Comparison of ENCODE assay signal across 26 cellular contexts in the genomic region with DNA sequence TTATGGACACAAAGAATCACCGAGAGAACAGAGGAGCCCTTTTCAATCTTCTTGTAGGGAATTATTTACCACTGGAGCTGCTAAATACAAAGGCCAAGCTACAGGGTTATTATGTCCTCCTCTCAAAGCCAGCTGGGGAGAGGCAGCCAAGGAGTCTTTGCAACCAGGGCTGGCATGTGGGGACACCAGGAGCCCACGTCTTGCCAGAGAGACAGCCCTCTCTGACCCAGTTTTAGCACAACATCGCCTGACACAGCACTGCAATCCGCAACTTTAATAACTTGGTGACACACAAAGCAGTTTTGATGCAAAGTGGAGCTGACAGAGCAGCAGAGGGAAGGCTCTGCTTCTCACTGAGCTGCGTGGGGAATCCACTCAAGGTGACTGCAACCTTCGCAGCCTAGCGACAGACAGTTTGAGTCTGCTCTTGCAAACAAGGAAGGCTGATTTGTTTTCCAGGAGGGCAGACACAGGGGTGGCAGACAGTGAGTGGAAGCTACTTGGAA. TPM values are rescaled to one million over a fixed set of nuclear protein-coding genes. Genes with fewer than 3 reads are reported as not detected.
DNase-seq lines count a peak whose midpoint lies in the region; ATAC-seq, FAIRE-seq and TF ChIP-seq lines count a peak whose summit lies in the region.
"Had no signal": no experiment of that assay in that cellular context is flagged by ENCODE, and none has a peak within 500 bp of the region (broad histone marks: within the 10 kb centered on the region; RNA-seq: fewer than 3 reads in every experiment).

No MANE protein-coding gene starts in this region.

- no peak for TF ChIP-seq RAD21 in HepG2 (CRISPR knock-in tag; IDR thresholded peaks at IDR 0.05)

- H3K4me2 ChIP-seq in osteoblast (ENCODE audit: insufficient read depth, low read length) (no peak overlapping the region), HepG2 (ENCODE audit: low read depth, low read length) (no peak overlapping the region), PC-3 (ENCODE audit: low read length) (no peak overlapping the region)

- H3K9me2 ChIP-seq in PC-3 (replicated peaks; ENCODE audit: low read length) = no peaks in the 10 kb centered on the region

- H3K79me2 ChIP-seq in osteoblast (ENCODE audit: insufficient read depth, low read length) = no peaks in the 10 kb centered on the region
- H3K79me2 ChIP-seq in HepG2 (ENCODE audit: insufficient read depth, low read length) = no peaks in the 10 kb centered on the region
- H3K79me2 ChIP-seq in PC-3 (ENCODE audit: low read length) = no peaks in the 10 kb centered on the region

- DNase-seq in AG20443 (ENCODE audit: low spot score) = peak; percentile 22
- DNase-seq in NCI-H69 (lab: John Stamatoyannopoulos, UW) = peak; percentile 37
- DNase-seq in head of caudate nucleus = peak; percentile 17 to 92 (median 68)
- no peak for DNase-seq in osteoblast (ENCODE audit: insufficient read length, low spot score, missing footprints)
- no peak for DNase-seq in HepG2 (ENCODE audit: low spot score)
- no peak for DNase-seq in PC-3
- DNase-seq in DMS153 (lab: John Stamatoyannopoulos, UW) = no peak
- DNase-seq: activated CD4-positive, CD25-positive, alpha-beta regulatory T cell; activated CD8-positive, alpha-beta T cell treated with anti-CD3 and anti-CD28 coated beads for 36 hours; activated naive CD4-positive, alpha-beta T cell treated with anti-CD3 and anti-CD28 coated beads, Interleukin-2, amount 10 ng/mL, durations not matched to agents 7 days and 5 days; activated T-cell treated with anti-CD3 and anti-CD28 coated beads, Interleukin-2, amount 50 U/mL, for 24 hours; CD4-positive, alpha-beta T cell; DMS 273 treated with DMSO at 0.1 percent for 48 hours; effector memory CD8-positive, alpha-beta T cell; GDM1; glutamatergic neuron; immature natural killer cell; pancreas; stimulated activated CD4-positive, alpha-beta T cell treated with anti-CD3 and anti-CD28 coated beads, Interleukin-2, amount 100 ng/mL, for 48 hours; stimulated activated naive CD8-positive, alpha-beta T cell treated with anti-CD3 and anti-CD28 coated beads, Interleukin-15, Interleukin-2, amounts not matched to agents 100 U/mL and 50 U/mL, for 24 hours; T-helper 9 cell had no signal

- no peak overlapping the region for H3K9ac ChIP-seq in HepG2 (ENCODE audit: insufficient read depth, low read depth, low read length)
- H3K9ac ChIP-seq in PC-3 (ENCODE audit: low read length) = no peak overlapping the region

- no peak for FAIRE-seq in HepG2 (lab: Jason Lieb, UNC)
- FAIRE-seq: K562, pancreas had no signal

- WGBS in HepG2 (ENCODE audit: low lambda C conversion rate) = 0% methylated on average over 6 of the region's 7 CpGs

- in situ Hi-C loops in HepG2 (cut with HindIII; ENCODE audit: extremely low pct_ligation_motif_present, low pct_unique_long_range_greater_than_20kb) = no loop called here

- no TSS peak for BruUV-seq in HepG2 (replicated peaks; lab: Mats Ljungman, UMichigan)
- BruUV-seq in PC-3 (replicated peaks; lab: Mats Ljungman, UMichigan) = no TSS peak

- TF ChIP-seq EP300 in HepG2 (IDR thresholded peaks at IDR 0.05; ENCODE audit: low read depth in 2 of 2, low read length in 2 of 2) (no peak), HepG2 (CRISPR knock-in tag; IDR thresholded peaks at IDR 0.05; ENCODE audit: borderline replicate concordance) (no peak)

- H3K4me1 ChIP-seq in osteoblast (ENCODE audit: insufficient read depth, low read length) (peaks cover 20% of the 10 kb centered on the region), HepG2 (ENCODE audit: insufficient read depth, low read length) (no peaks in the 10 kb centered on the region), PC-3 (ENCODE audit: insufficient read depth, low read length) (no peaks in the 10 kb centered on the region)
- H3K4me1 ChIP-seq: pancreas had no signal

- no peaks in the 10 kb centered on the region for H3K36me3 ChIP-seq in osteoblast (ENCODE audit: insufficient read depth, low read length)
- no peaks in the 10 kb centered on the region for H3K36me3 ChIP-seq in HepG2 (replicated peaks in 1 of 2; ENCODE audit: control insufficient read depth in 1 of 2, insufficient read depth in 2 of 2, low read length in 2 of 2)
- H3K36me3 ChIP-seq in PC-3 (ENCODE audit: low read depth, low read length) = no peaks in the 10 kb centered on the region
- H3K36me3 ChIP-seq: ascending aorta, pancreas had no signal

- CTCF ChIA-PET in HepG2 (lab: Yijun Ruan, JAX; ENCODE audit: low intra/inter-chr PET ratio, low total read pairs) = no interaction called here
- CTCF ChIA-PET in PC-3 (lab: Charles Lee) = no interaction called here

- H3K9me3 ChIP-seq in osteoblast (ENCODE audit: low read depth, low read length) (no peaks in the 10 kb centered on the region), HepG2 (ENCODE audit: low read length) (no peaks in the 10 kb centered on the region), PC-3 (ENCODE audit: low read length) (no peaks in the 10 kb centered on the region)
- H3K9me3 ChIP-seq: ascending aorta, pancreas had no signal

- H3K4me3 ChIP-seq in osteoblast (ENCODE audit: insufficient read depth, low read length) (no peak overlapping the region), HepG2 (replicated peaks in 1 of 3; ENCODE audit: insufficient read depth in 1 of 3, low read depth in 2 of 3, low read length in 3 of 3) (no peak overlapping the region), PC-3 (ENCODE audit: low read length) (no peak overlapping the region)
- H3K4me3 ChIP-seq: ascending aorta, K562, pancreas, skin epidermis had no signal

- H2AFZ ChIP-seq in osteoblast (ENCODE audit: low read length) (peak overlapping the region; percentile 54), HepG2 (ENCODE audit: low read length) (no peak overlapping the region), PC-3 (ENCODE audit: low read length) (no peak overlapping the region)

- H3K27me3 ChIP-seq in osteoblast (ENCODE audit: insufficient read depth, low read length) = no peaks in the 10 kb centered on the region
- H3K27me3 ChIP-seq in HepG2 (ENCODE audit: control insufficient read depth in 1 of 2, insufficient read depth in 2 of 2, low read length in 2 of 2) = no peaks in the 10 kb centered on the region; a peak in 2 of 5 replicates
- H3K27me3 ChIP-seq in PC-3 (ENCODE audit: low read length) = no peaks in the 10 kb centered on the region
- H3K27me3 ChIP-seq: ascending aorta, pancreas had no signal

- no peak overlapping the region for H3K27ac ChIP-seq in osteoblast (ENCODE audit: low read depth, low read length)
- no peak overlapping the region for H3K27ac ChIP-seq in HepG2 (ENCODE audit: extremely low read length, insufficient read depth, low read length)
- H3K27ac ChIP-seq in PC-3 (ENCODE audit: low read length) = no peak overlapping the region
- H3K27ac ChIP-seq: ascending aorta, pancreas had no signal

- no peaks in the 10 kb centered on the region for H4K20me1 ChIP-seq in osteoblast (ENCODE audit: insufficient read depth, low read length)
- no peaks in the 10 kb centered on the region for H4K20me1 ChIP-seq in HepG2 (ENCODE audit: insufficient read depth, low read length)
- H4K20me1 ChIP-seq in PC-3 (ENCODE audit: low read length) = no peaks in the 10 kb centered on the region

- POLR2A ChIA-PET in HepG2 (lab: Yijun Ruan, JAX) = no interaction called here
- POLR2A ChIA-PET in PC-3 (lab: Charles Lee; ENCODE audit: unreplicated experiment) = no interaction called here

- TF ChIP-seq POLR2A in HepG2 (IDR thresholded peaks at IDR 0.05; ENCODE audit: insufficient read depth in 1 of 2, low read depth in 2 of 2, low read length in 2 of 2) = no peak

- H3F3A ChIP-seq in PC-3 (ENCODE audit: low read length, unreplicated experiment) = no peaks in the 10 kb centered on the region

- intact Hi-C loops in head of caudate nucleus (cut with DNase I) (no loop called here), HepG2 (cut with micrococcal nuclease; ENCODE audit: unreplicated experiment) (no loop called here), PC-3 (cut with micrococcal nuclease) (no loop called here)

- TF ChIP-seq CTCF in osteoblast (IDR thresholded peaks at IDR 0.05; ENCODE audit: extremely low read depth, low read depth, low read length) (no peak), HepG2 (CRISPR knock-in tag; IDR thresholded peaks at IDR 0.05) (no peak), PC-3 (conservative IDR thresholded peaks at IDR 0.05; ENCODE audit: low read depth, low read length) (no peak)

- no peak for ATAC-seq in HG03159 (IDR thresholded peaks at IDR 0.05; ENCODE audit: unreplicated experiment)
- no peak for ATAC-seq in HepG2
- ATAC-seq in PC-3 = no peak
- ATAC-seq: activated CD8-positive, alpha-beta T cell treated with anti-CD3 and anti-CD28 coated beads for 36 hours; effector memory CD8-positive, alpha-beta T cell; K562; pancreas; stimulated activated naive CD8-positive, alpha-beta T cell treated with anti-CD3 and anti-CD28 coated beads, Interleukin-15, Interleukin-2, amounts not matched to agents 100 U/mL and 50 U/mL, for 24 hours had no signal

TF ChIP-seq in HepG2, 621 proteins besides CTCF, POLR2A, EP300 and RAD21 (continues in another document):
- TF ChIP-seq SALL1 (CRISPR knock-in tag; IDR thresholded peaks at IDR 0.05) (no peak), PHB2 (IDR thresholded peaks at IDR 0.05; ENCODE audit: partially characterized antibody) (no peak), ZNF572 (CRISPR knock-in tag; IDR thresholded peaks at IDR 0.05) (no peak)

RNA-seq across cellular contexts. Expression of a gene that starts 33.6 kb away (rescaled TPM):
- 44.2 and 46.7 TPM in 2 replicates for total RNA-seq in osteoblast
- total RNA-seq in HepG2 (2016; rRNA removed; fragmentation: Illumina TruSeq; extraction: Trizol) = 0.22 and 0.34 TPM in 2 replicates
- total RNA-seq in HepG2 (2016; cell fraction: cytosol; rRNA removed; fragmentation: Illumina TruSeq; extraction: Trizol; ENCODE audit: low read depth) = not detected in 2 replicates
- 0.26 and 0.27 TPM in 2 replicates for total RNA-seq in HepG2 (2016; cell fraction: insoluble cytoplasmic fraction; rRNA removed; fragmentation: Illumina TruSeq; extraction: Trizol)
- total RNA-seq in HepG2 (2016; cell fraction: membrane; rRNA removed; fragmentation: Illumina TruSeq; extraction: Trizol) = 0.07 and 0.19 TPM in 2 replicates
- total RNA-seq in HepG2 (2016; cell fraction: nucleus; rRNA removed; fragmentation: Illumina TruSeq; extraction: Trizol) = 0.34 and 0.84 TPM in 2 replicates
- 0.07 TPM in 2 replicates for polyA plus RNA-seq in HepG2 (2011; rRNA removed)
- polyA plus RNA-seq in HepG2 (2011; cell fraction: cytosol; rRNA removed) = 0.01 and 0.08 TPM in 2 replicates
- polyA plus RNA-seq in HepG2 (2011; cell fraction: nucleus; rRNA removed) = 0.05 TPM in 2 replicates
- 0.05 and 0.11 TPM in 2 replicates for polyA plus RNA-seq in HepG2 (2012)
- 0.02 TPM in 1 of 2 replicates, not detected in the other for polyA plus RNA-seq in HepG2 (2016; cell fraction: cytosol; fragmentation: Illumina TruSeq; extraction: Trizol; ENCODE audit: low read depth)
- polyA plus RNA-seq in HepG2 (2016; cell fraction: insoluble cytoplasmic fraction; fragmentation: Illumina TruSeq; extraction: Trizol; ENCODE audit: low read depth) = 0.16 and 0.27 TPM in 2 replicates
- polyA plus RNA-seq in HepG2 (2016; cell fraction: membrane; fragmentation: Illumina TruSeq; extraction: Trizol; ENCODE audit: low read depth) = 0.03 and 0.05 TPM in 2 replicates
- polyA plus RNA-seq in HepG2 (2016; cell fraction: nucleus; fragmentation: Illumina TruSeq; extraction: Trizol; ENCODE audit: insufficient read depth, low read depth) = 0.11 and 0.15 TPM in 2 replicates
- 0.32 and 4.3 TPM in 2 replicates for polyA minus RNA-seq in HepG2 (2011; rRNA and poly(A)+ RNA removed; ENCODE audit: low replicate concordance)
- polyA minus RNA-seq in HepG2 (2011; cell fraction: cytosol; rRNA and poly(A)+ RNA removed) = 0.09 and 0.20 TPM in 2 replicates
- 0.37 and 0.52 TPM in 2 replicates for polyA minus RNA-seq in HepG2 (2011; cell fraction: nucleus; rRNA and poly(A)+ RNA removed)
- 0.06 TPM in 1 of 2 replicates, not detected in the other for total RNA-seq in PC-3 (2014; rRNA removed)
- total RNA-seq: activated CD8-positive, alpha-beta T cell treated with anti-CD3 and anti-CD28 coated beads for 36 hours had no signal
- polyA plus RNA-seq: AG04450, K562 had no signal

Comparison
In these comparisons a context has a peak if more than half of its experiments do, and no peak if none do; other contexts are left out.
1. DNase-seq: peak in AG20443 (single experiment), NCI-H69 (single experiment) and head of caudate nucleus (42 of 42); none in osteoblast (single experiment), HepG2 (single experiment), PC-3 (single experiment) and DMS153 (single experiment).
2. RNA of a gene that starts 33.6 kb away (total RNA-seq): 44.2 to 46.7 TPM in osteoblast; 0.07 to 0.84 TPM in HepG2 and 0.06 TPM in PC-3; every median in the first group is over 10 times any median in the second.